Comparison of ENCODE assay signal across 1 cellular context in genomic region chrX:71532078-71532752, GRCh38.
TF ChIP-seq lines count a peak whose summit lies in the region.

No MANE protein-coding gene starts in this region.

TF ChIP-seq in GM23338, 12 proteins besides CTCF, POLR2A, EP300 and RAD21:
- TF ChIP-seq ZNF462 (CRISPR knock-in tag; IDR thresholded peaks at IDR 0.05) (no peak), STAT1 (IDR thresholded peaks at IDR 0.05; ENCODE audit: unreplicated experiment) (no peak), CREB1 (CRISPR knock-in tag; IDR thresholded peaks at IDR 0.05; ENCODE audit: low read depth) (no peak), POLR2AphosphoS5 (IDR thresholded peaks at IDR 0.05; ENCODE audit: low read depth) (no peak)
TF ChIP-seq in GM23338: peak in this region for 0.
